In the genomic region with DNA sequence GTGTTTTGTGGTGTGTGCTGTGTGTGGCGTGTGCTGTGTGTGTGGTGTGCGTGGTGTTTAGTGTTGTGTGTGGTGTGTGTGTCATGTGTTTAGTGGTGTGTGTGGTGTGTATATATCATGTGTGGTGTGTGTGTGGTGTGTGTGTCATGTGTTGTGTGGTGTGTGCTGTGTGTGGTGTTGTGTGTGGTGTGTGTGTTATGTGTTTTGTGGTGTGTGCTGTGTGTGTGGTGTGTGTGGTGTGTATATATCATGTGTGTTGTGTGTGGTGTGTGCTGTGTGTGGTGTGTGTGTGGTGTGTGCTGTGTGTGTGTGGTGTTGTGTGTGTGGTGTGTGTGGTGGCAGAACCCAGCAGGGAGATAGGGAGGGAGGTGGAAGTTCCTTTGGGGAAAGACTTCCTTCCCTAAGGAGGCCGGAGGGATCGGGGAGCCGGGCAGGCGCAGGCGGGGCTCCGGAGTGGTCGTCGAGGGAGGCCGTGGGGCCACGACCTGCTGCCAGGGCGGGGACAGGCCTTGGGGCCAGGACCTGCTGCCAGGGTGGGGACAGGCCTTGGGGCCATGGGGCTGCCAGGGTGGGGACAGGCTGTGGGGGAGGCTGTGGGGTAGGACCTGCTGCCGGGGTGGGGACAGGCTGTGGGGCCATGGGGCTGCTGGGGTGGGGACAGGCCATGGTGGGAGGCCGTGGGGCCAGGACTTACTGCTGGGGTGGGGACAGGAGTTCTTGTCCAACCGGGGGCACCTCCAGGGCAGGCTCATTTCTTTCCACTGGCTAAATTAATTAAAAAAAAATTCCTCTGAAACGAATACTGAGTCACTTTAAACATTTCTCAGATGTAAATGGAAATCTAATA, we compare ENCODE assay signal across 10 cellular contexts. TPM values are rescaled to one million over a fixed set of nuclear protein-coding genes. Genes with fewer than 3 reads are reported as not detected.
DNase-seq lines count a peak whose midpoint lies in the region; ATAC-seq and TF ChIP-seq lines count a peak whose summit lies in the region.
"Had no signal": no experiment of that assay in that cellular context is flagged by ENCODE, and none has a peak within 500 bp of the region (broad histone marks: within the 10 kb centered on the region; RNA-seq: fewer than 3 reads in every experiment).

No MANE protein-coding gene starts in this region.

- peaks cover 19% of the 10 kb centered on the region for H3K4me1 ChIP-seq in mesenchymal stem cell (ENCODE audit: control insufficient read depth, insufficient read depth, low read depth, low read length)
- peaks cover 26% of the 10 kb centered on the region for H3K4me1 ChIP-seq in vagina
- H3K4me1 ChIP-seq: parathyroid adenoma had no signal

- no peak overlapping the region for H2AFZ ChIP-seq in mesenchymal stem cell (ENCODE audit: low read depth, low read length)
- H2AFZ ChIP-seq: parathyroid adenoma had no signal

- H2BK12ac ChIP-seq in mesenchymal stem cell (ENCODE audit: low read length in 2 of 2): peak overlapping the region in 1 of 2 experiments; percentile 64

- H3K27ac Mint-ChIP-seq in activated naive CD4-positive, alpha-beta T cell treated with anti-CD3 and anti-CD28 coated beads, Interleukin-2, amount 10 ng/mL, durations not matched to agents 7 days and 5 days: no peak overlapping the region

- H3K79me1 ChIP-seq in mesenchymal stem cell (replicated peaks; ENCODE audit: low read length, poor library complexity, severe bottlenecking): no peaks in the 10 kb centered on the region

- peak; percentile 67 for DNase-seq in activated naive CD4-positive, alpha-beta T cell treated with Interleukin-2 at 50 U/mL for 16 hours
- no peak for DNase-seq in activated naive CD4-positive, alpha-beta T cell (lab: John Stamatoyannopoulos, UW)
- DNase-seq in activated naive CD4-positive, alpha-beta T cell treated with anti-CD3 and anti-CD28 coated beads, Interleukin-2, amount 10 ng/mL, durations not matched to agents 7 days and 5 days: peak; percentile 44
- DNase-seq in mesenchymal stem cell (no peak), vagina (ENCODE audit: extremely low spot score in 2 of 2) (peak in 1 of 2 donors; percentile 85), AML-193 (lab: John Stamatoyannopoulos, UW) (no peak)

- no peak overlapping the region for H2AK5ac ChIP-seq in mesenchymal stem cell (ENCODE audit: low read length, severe bottlenecking)

- H3K9ac ChIP-seq in mesenchymal stem cell (ENCODE audit: low read length): no peak overlapping the region
- H3K9ac ChIP-seq: parathyroid adenoma had no signal

- H3K9me3 ChIP-seq in mesenchymal stem cell (ENCODE audit: control insufficient read depth, low read length) (peaks cover 8% of the 10 kb centered on the region), vagina (no peaks in the 10 kb centered on the region)

- H3K9me3 Mint-ChIP-seq in activated naive CD4-positive, alpha-beta T cell treated with anti-CD3 and anti-CD28 coated beads, Interleukin-2, amount 10 ng/mL, durations not matched to agents 7 days and 5 days: peaks cover 8% of the 10 kb centered on the region

- no peak overlapping the region for H3K4me3 Mint-ChIP-seq in activated naive CD4-positive, alpha-beta T cell treated with anti-CD3 and anti-CD28 coated beads, Interleukin-2, amount 10 ng/mL, durations not matched to agents 7 days and 5 days

- no peak overlapping the region for H2BK5ac ChIP-seq in mesenchymal stem cell (ENCODE audit: low read depth, low read length, poor library complexity, severe bottlenecking)

- no peak overlapping the region for H3K4me3 ChIP-seq in mesenchymal stem cell (ENCODE audit: insufficient read depth in 1 of 2, low read depth in 1 of 2, low read length in 2 of 2)
- no peak overlapping the region for H3K4me3 ChIP-seq in vagina

- intact Hi-C loops in vagina (cut with DNase I): no loop called here

- WGBS in mesenchymal stem cell: 60% methylated on average over 14 of the region's 17 CpGs

- H4K8ac ChIP-seq in mesenchymal stem cell (ENCODE audit: low read length): no peak overlapping the region

- H3K27ac ChIP-seq in mesenchymal stem cell (ENCODE audit: low read length, poor library complexity, severe bottlenecking): no peak overlapping the region
- H3K27ac ChIP-seq in vagina: peak overlapping the region; percentile 60
- H3K27ac ChIP-seq: parathyroid adenoma had no signal

- H2BK120ac ChIP-seq in mesenchymal stem cell (ENCODE audit: low read depth, low read length): no peak overlapping the region

- H3K23ac ChIP-seq in mesenchymal stem cell (ENCODE audit: low read length in 2 of 2): no peak overlapping the region

- H3K18ac ChIP-seq in mesenchymal stem cell (ENCODE audit: low read depth in 1 of 2, low read length in 2 of 2): peak overlapping the region in 1 of 2 experiments; percentile 43

- CTCF ChIA-PET in activated naive CD4-positive, alpha-beta T cell treated with anti-CD3 and anti-CD28 coated beads, Interleukin-2, amount 10 ng/mL, durations not matched to agents 7 days and 5 days (lab: Charles Lee): interaction anchor here (1.2 kb wide), 1 partner anchor 45 kb away, joined by 5 read pairs; no protein-coding TSS in a partner anchor

- H3K36me3 Mint-ChIP-seq in activated naive CD4-positive, alpha-beta T cell treated with anti-CD3 and anti-CD28 coated beads, Interleukin-2, amount 10 ng/mL, durations not matched to agents 7 days and 5 days: peaks cover 8% of the 10 kb centered on the region

- H3K14ac ChIP-seq in mesenchymal stem cell (ENCODE audit: low read length in 2 of 2): peak overlapping the region in 1 of 2 experiments; percentile 6

- no peak overlapping the region for H3K4me2 ChIP-seq in mesenchymal stem cell (ENCODE audit: low read length, poor library complexity, severe bottlenecking)

- no peak for ATAC-seq in GM19324 (IDR thresholded peaks at IDR 0.05; ENCODE audit: low FRiP score, unreplicated experiment)
- ATAC-seq in HG03097 (IDR thresholded peaks at IDR 0.05; ENCODE audit: low FRiP score, unreplicated experiment): no peak

- H3K4me1 Mint-ChIP-seq in activated naive CD4-positive, alpha-beta T cell treated with anti-CD3 and anti-CD28 coated beads, Interleukin-2, amount 10 ng/mL, durations not matched to agents 7 days and 5 days: peaks cover 16% of the 10 kb centered on the region

- H3K27me3 ChIP-seq in mesenchymal stem cell (ENCODE audit: control insufficient read depth in 1 of 2, insufficient read depth in 1 of 2, low read length in 2 of 2) (no peaks in the 10 kb centered on the region), vagina (no peaks in the 10 kb centered on the region)

- no peak for TF ChIP-seq POLR2A in vagina (IDR thresholded peaks at IDR 0.05)

- peaks cover 7% of the 10 kb centered on the region for H3K27me3 Mint-ChIP-seq in activated naive CD4-positive, alpha-beta T cell treated with anti-CD3 and anti-CD28 coated beads, Interleukin-2, amount 10 ng/mL, durations not matched to agents 7 days and 5 days

- H3K4ac ChIP-seq in mesenchymal stem cell (ENCODE audit: low read depth in 1 of 2, low read length in 2 of 2): no peak overlapping the region

- peak overlapping the region; percentile 79 for H4K91ac ChIP-seq in mesenchymal stem cell (ENCODE audit: low read length)

- no peak for TF ChIP-seq CTCF in vagina (IDR thresholded peaks at IDR 0.05)

- H3K36me3 ChIP-seq in mesenchymal stem cell (ENCODE audit: control insufficient read depth in 1 of 2, insufficient read depth in 2 of 2, low read depth in 1 of 2, low read length in 2 of 2): no peaks in the 10 kb centered on the region
- no peaks in the 10 kb centered on the region for H3K36me3 ChIP-seq in vagina

- peak overlapping the region; percentile 48 for H2BK15ac ChIP-seq in mesenchymal stem cell (ENCODE audit: low read depth, poor library complexity, severe bottlenecking)

RNA-seq across cellular contexts. Expression of a gene that starts 15.2 kb away (rescaled TPM):
- polyA plus RNA-seq in mesenchymal stem cell (2013, experiment 1 of 2): 18.5 TPM
- 17.6 TPM for polyA plus RNA-seq in mesenchymal stem cell (2013, experiment 2 of 2)
- total RNA-seq in vagina: 97.2 TPM

RNA-seq across cellular contexts. Expression of a gene that starts 36.8 kb away (rescaled TPM):
- 0.06 TPM for polyA plus RNA-seq in mesenchymal stem cell (2013, experiment 1 of 2)
- 0.08 TPM for polyA plus RNA-seq in mesenchymal stem cell (2013, experiment 2 of 2)
- total RNA-seq in vagina: not detected
- polyA plus RNA-seq: BJ had no signal

RNA-seq across cellular contexts. Expression of a gene that starts 57.3 kb away (rescaled TPM):
- polyA plus RNA-seq in mesenchymal stem cell (2013, experiment 1 of 2): 37.9 TPM
- polyA plus RNA-seq in mesenchymal stem cell (2013, experiment 2 of 2): 35.8 TPM
- total RNA-seq in vagina: 34.4 TPM

RNA-seq across cellular contexts. Expression of a gene that starts 57.5 kb away (rescaled TPM):
- 20.9 TPM for polyA plus RNA-seq in mesenchymal stem cell (2013, experiment 1 of 2)
- polyA plus RNA-seq in mesenchymal stem cell (2013, experiment 2 of 2): 21.2 TPM
- 21.4 TPM for total RNA-seq in vagina

Comparison
In these comparisons a context has a peak if more than half of its experiments do, and no peak if none do; other contexts are left out.
1. DNase-seq: peak in activated naive CD4-positive, alpha-beta T cell treated with Interleukin-2 at 50 U/mL for 16 hours (single experiment) and activated naive CD4-positive, alpha-beta T cell treated with anti-CD3 and anti-CD28 coated beads, Interleukin-2, amount 10 ng/mL, durations not matched to agents 7 days and 5 days (single experiment); none in activated naive CD4-positive, alpha-beta T cell (0 of 4), mesenchymal stem cell (single experiment) and AML-193 (0 of 2).